Comparison of ENCODE assay signal across 10 cellular contexts in genomic region chrX:24262309-24262708, GRCh38. TPM values are rescaled to one million over a fixed set of nuclear protein-coding genes. Genes with fewer than 3 reads are reported as not detected.
"Had no signal": no experiment of that assay in that cellular context is flagged by ENCODE, and none has a peak within 500 bp of the region (broad histone marks: within the 10 kb centered on the region; RNA-seq: fewer than 3 reads in every experiment).

No MANE protein-coding gene starts in this region.

- H3K4me3 Mint-ChIP-seq: GM23338, HFFc6, IgD-negative memory B cell had no signal

- H3K27ac ChIP-seq: HL-60 had no signal

- H2AFZ ChIP-seq: GM23338 had no signal

- DNase-seq: H7, HFFc6, KG1 had no signal

- H3K4me2 ChIP-seq: GM23338 had no signal

- FAIRE-seq: H1, HepG2 had no signal

- ATAC-seq: GM23338, HepG2 had no signal

- H3K27ac Mint-ChIP-seq: GM23338, HFFc6 had no signal

- H3K9me3 Mint-ChIP-seq: GM23338, HFFc6, IgD-negative memory B cell had no signal

- H3K4me3 ChIP-seq: GM23338, HAP-1 had no signal

- H3K4me1 ChIP-seq: HAP-1 had no signal

- H3K36me3 ChIP-seq: HAP-1 had no signal

- H3K9me3 ChIP-seq: HAP-1 had no signal

RNA-seq across cellular contexts. Expression of gene SUPT20HL2, which starts 51.6 kb away (rescaled TPM):
- total RNA-seq: GM23338, H1, HepG2, HFFc6, HT1080 had no signal
- polyA plus RNA-seq: H1, HepG2, IgD-negative memory B cell had no signal
